In genomic region chr4:106238819-106239420, GRCh38 we compare ENCODE assay signal across 8 cellular contexts.
DNase-seq lines count a peak whose midpoint lies in the region; ATAC-seq and TF ChIP-seq lines count a peak whose summit lies in the region.

No MANE protein-coding gene starts in this region.

- H3K4me3 Mint-ChIP-seq in stimulated activated naive B cell treated with anti-CD40 and anti-IgM and Interleukin-4, amounts not matched to agents 10 μg/mL and 1 μg/mL and 100 μg/mL, for 72 hours: no peak overlapping the region

- H3K27ac ChIP-seq in foreskin keratinocyte: no peak overlapping the region

- peak; percentile 84 for ATAC-seq in GM21360 (IDR thresholded peaks at IDR 0.05; ENCODE audit: unreplicated experiment)
- ATAC-seq in HG03469 (IDR thresholded peaks at IDR 0.05; ENCODE audit: unreplicated experiment): peak; percentile 85
- ATAC-seq in SK-N-SH treated with all-trans-retinoic acid at 6 μM for 48 hours: peak; percentile 81
- peak; percentile 95 for ATAC-seq in foreskin keratinocyte
- peak; percentile 60 to 68 for ATAC-seq in stimulated activated naive B cell treated with anti-CD40 and anti-IgM and Interleukin-4, amounts not matched to agents 10 μg/mL and 1 μg/mL and 100 μg/mL, for 72 hours (replicated peaks)

- peak; percentile 74 for TF ChIP-seq CTCF in foreskin keratinocyte (conservative IDR thresholded peaks at IDR 0.05)

- H3K36me3 Mint-ChIP-seq in stimulated activated naive B cell treated with anti-CD40 and anti-IgM and Interleukin-4, amounts not matched to agents 10 μg/mL and 1 μg/mL and 100 μg/mL, for 72 hours: peaks cover 7 to 26% of the 10 kb centered on the region in 2 donors

- DNase-seq in SIG-M5 treated with dmso at 0.1 percent for 504 hours (lab: John Stamatoyannopoulos, UW; ENCODE audit: unreplicated experiment): peak; percentile 43
- no peak for DNase-seq in SIG-M5 (lab: John Stamatoyannopoulos, UW)
- DNase-seq in foreskin keratinocyte: peak in 1 of 2 donors; percentile 51
- DNase-seq in stimulated activated naive B cell treated with anti-CD40 and anti-IgM and Interleukin-4, amounts not matched to agents 10 μg/mL and 1 μg/mL and 100 μg/mL, for 72 hours: no peak
- no peak for DNase-seq in Ammon's horn (ENCODE audit: low spot score)

- no peaks in the 10 kb centered on the region for H3K27me3 Mint-ChIP-seq in stimulated activated naive B cell treated with anti-CD40 and anti-IgM and Interleukin-4, amounts not matched to agents 10 μg/mL and 1 μg/mL and 100 μg/mL, for 72 hours

- no peaks in the 10 kb centered on the region for H3K9me3 Mint-ChIP-seq in stimulated activated naive B cell treated with anti-CD40 and anti-IgM and Interleukin-4, amounts not matched to agents 10 μg/mL and 1 μg/mL and 100 μg/mL, for 72 hours

- H3K4me1 ChIP-seq in foreskin keratinocyte: peaks cover 5% of the 10 kb centered on the region

- H3K4me1 Mint-ChIP-seq in stimulated activated naive B cell treated with anti-CD40 and anti-IgM and Interleukin-4, amounts not matched to agents 10 μg/mL and 1 μg/mL and 100 μg/mL, for 72 hours: no peaks in the 10 kb centered on the region

- H3K27ac Mint-ChIP-seq in stimulated activated naive B cell treated with anti-CD40 and anti-IgM and Interleukin-4, amounts not matched to agents 10 μg/mL and 1 μg/mL and 100 μg/mL, for 72 hours: no peak overlapping the region

- H3K27me3 ChIP-seq in foreskin keratinocyte: no peaks in the 10 kb centered on the region

TF ChIP-seq in SK-N-SH treated with all-trans-retinoic acid at 6 μM for 48 hours, 23 proteins besides CTCF, POLR2A, EP300 and RAD21:
- TF ChIP-seq ZNF70 (CRISPR knock-in tag; IDR thresholded peaks at IDR 0.05): no peak
